ENCODE assay signal across 1 cellular context in genomic region chr18:13831864-13832508, GRCh38.
TF ChIP-seq lines count a peak whose summit lies in the region.

No MANE protein-coding gene starts in this region.

TF ChIP-seq in K562, 482 proteins besides CTCF, POLR2A, EP300 and RAD21:
- TF ChIP-seq PPARD (CRISPR knock-in tag; IDR thresholded peaks at IDR 0.05), result no peak
- no peak for TF ChIP-seq NCOA4 (IDR thresholded peaks at IDR 0.05; ENCODE audit: partially characterized antibody)
- no peak for TF ChIP-seq GTF2A2 (tag; IDR thresholded peaks at IDR 0.05)
- no peak for TF ChIP-seq TAF1 (IDR thresholded peaks at IDR 0.05; ENCODE audit: control insufficient read depth, extremely low read depth, insufficient read depth, low read length, severe bottlenecking)
- TF ChIP-seq ZNF561 (CRISPR knock-in tag; conservative IDR thresholded peaks at IDR 0.05), result no peak
- no peak for TF ChIP-seq SIN3A (IDR thresholded peaks at IDR 0.05; ENCODE audit: borderline replicate concordance in 2 of 2, control insufficient read depth in 1 of 2, low read depth in 2 of 2, low read length in 2 of 2)
- no peak for TF ChIP-seq EP400 (IDR thresholded peaks at IDR 0.05)
- TF ChIP-seq SIN3B (IDR thresholded peaks at IDR 0.05; ENCODE audit: low read depth), result no peak
- TF ChIP-seq, protein P1, sequence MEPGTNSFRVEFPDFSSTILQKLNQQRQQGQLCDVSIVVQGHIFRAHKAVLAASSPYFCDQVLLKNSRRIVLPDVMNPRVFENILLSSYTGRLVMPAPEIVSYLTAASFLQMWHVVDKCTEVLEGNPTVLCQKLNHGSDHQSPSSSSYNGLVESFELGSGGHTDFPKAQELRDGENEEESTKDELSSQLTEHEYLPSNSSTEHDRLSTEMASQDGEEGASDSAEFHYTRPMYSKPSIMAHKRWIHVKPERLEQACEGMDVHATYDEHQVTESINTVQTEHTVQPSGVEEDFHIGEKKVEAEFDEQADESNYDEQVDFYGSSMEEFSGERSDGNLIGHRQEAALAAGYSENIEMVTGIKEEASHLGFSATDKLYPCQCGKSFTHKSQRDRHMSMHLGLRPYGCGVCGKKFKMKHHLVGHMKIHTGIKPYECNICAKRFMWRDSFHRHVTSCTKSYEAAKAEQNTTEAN (CRISPR knock-in tag; IDR thresholded peaks at IDR 0.05), result no peak
- no peak for TF ChIP-seq STAT5B (CRISPR knock-in tag; IDR thresholded peaks at IDR 0.05)
